Comparison of ENCODE assay signal across 9 cellular contexts in genomic region chr6:166466178-166467122, GRCh38.
DNase-seq lines count a peak whose midpoint lies in the region; ATAC-seq, FAIRE-seq and TF ChIP-seq lines count a peak whose summit lies in the region.
"Had no signal": no experiment of that assay in that cellular context is flagged by ENCODE, and none has a peak within 500 bp of the region (broad histone marks: within the 10 kb centered on the region; RNA-seq: fewer than 3 reads in every experiment).

No MANE protein-coding gene starts in this region.

- H3K4me3 Mint-ChIP-seq in CD4-positive, alpha-beta memory T cell = no peak overlapping the region
- no peak overlapping the region for H3K4me3 Mint-ChIP-seq in activated T-helper 2 cell treated with anti-CD3 and anti-CD28 coated beads, Interferon-gamma antibody, Interleukin-2, Interleukin-4, amounts not matched to agents 10 μg/mL and 5 μg/mL and 100 μg/mL, durations not matched to agents 14 hours and 24 hours and 36 hours (ENCODE audit: low read depth)

- no peak overlapping the region for H2AFZ ChIP-seq in PC-9

- H3K27me3 Mint-ChIP-seq in CD4-positive, alpha-beta memory T cell = no peaks in the 10 kb centered on the region
- H3K27me3 Mint-ChIP-seq in activated T-helper 2 cell treated with anti-CD3 and anti-CD28 coated beads, Interferon-gamma antibody, Interleukin-2, Interleukin-4, amounts not matched to agents 10 μg/mL and 5 μg/mL and 100 μg/mL, durations not matched to agents 14 hours and 24 hours and 36 hours (ENCODE audit: low read depth) = no peaks in the 10 kb centered on the region

- H3K9me3 Mint-ChIP-seq in CD4-positive, alpha-beta memory T cell = no peaks in the 10 kb centered on the region
- no peaks in the 10 kb centered on the region for H3K9me3 Mint-ChIP-seq in activated T-helper 2 cell treated with anti-CD3 and anti-CD28 coated beads, Interferon-gamma antibody, Interleukin-2, Interleukin-4, amounts not matched to agents 10 μg/mL and 5 μg/mL and 100 μg/mL, durations not matched to agents 14 hours and 24 hours and 36 hours

- no peaks in the 10 kb centered on the region for H3K36me3 ChIP-seq in CD4-positive, alpha-beta memory T cell (ENCODE audit: insufficient read depth, low read length)
- H3K36me3 ChIP-seq in PC-9 (ENCODE audit: low read depth) (no peaks in the 10 kb centered on the region), pancreas (no peaks in the 10 kb centered on the region)

- H4K20me1 ChIP-seq in PC-9 (ENCODE audit: insufficient read depth) = no peaks in the 10 kb centered on the region

- TF ChIP-seq CTCF in PC-9 (conservative IDR thresholded peaks at IDR 0.05) = no peak
- no peak for TF ChIP-seq CTCF in pancreas (IDR thresholded peaks at IDR 0.05)

- no peaks in the 10 kb centered on the region for H3K36me3 Mint-ChIP-seq in CD4-positive, alpha-beta memory T cell
- no peaks in the 10 kb centered on the region for H3K36me3 Mint-ChIP-seq in activated T-helper 2 cell treated with anti-CD3 and anti-CD28 coated beads, Interferon-gamma antibody, Interleukin-2, Interleukin-4, amounts not matched to agents 10 μg/mL and 5 μg/mL and 100 μg/mL, durations not matched to agents 14 hours and 24 hours and 36 hours (ENCODE audit: low read depth)

- ATAC-seq in pancreas = peak; percentile 66 to 87 (median 78)
- ATAC-seq: left lobe of liver had no signal

- FAIRE-seq in pancreas (lab: Jason Lieb, UNC) (no peak), frontal cortex (lab: Jason Lieb, UNC) (no peak)

- H3K4me1 ChIP-seq in CD4-positive, alpha-beta memory T cell (ENCODE audit: insufficient read depth, low read length) = no peaks in the 10 kb centered on the region
- H3K4me1 ChIP-seq in PC-9 (replicated peaks; ENCODE audit: insufficient read depth) (peaks cover 8% of the 10 kb centered on the region; the same call in 1 of the 2 replicates), pancreas (no peaks in the 10 kb centered on the region)

- no peaks in the 10 kb centered on the region for H3K9me2 ChIP-seq in PC-9 (ENCODE audit: insufficient read depth)

- peaks cover 11% of the 10 kb centered on the region; the same call in 1 of the 2 replicates for H3F3A ChIP-seq in PC-9 (ENCODE audit: insufficient read depth, low read depth)

- 0 out of 2 replicates have a peak overlapping the region, but pooled peaks have one; percentile 18 for H3K4me2 ChIP-seq in PC-9

- CTCF ChIA-PET in CD4-positive, alpha-beta memory T cell (lab: Charles Lee; ENCODE audit: partially characterized antibody) = interaction anchor here (1.5 kb wide), 1 partner anchor 66 kb away, joined by 3 read pairs; no protein-coding TSS in a partner anchor
- CTCF ChIA-PET in PC-9 (lab: Charles Lee) = no interaction called here

- H3K27ac ChIP-seq in CD4-positive, alpha-beta memory T cell (ENCODE audit: low read depth, low read length) = no peak overlapping the region
- peak overlapping the region; percentile 18; the same call in 1 of the 2 replicates for H3K27ac ChIP-seq in PC-9
- H3K27ac ChIP-seq in pancreas = peak overlapping the region; percentile 19 to 49 (median 29)

- H3K9me3 ChIP-seq in CD4-positive, alpha-beta memory T cell (ENCODE audit: control insufficient read depth in 1 of 2, low read length in 2 of 2) = no peaks in the 10 kb centered on the region
- H3K9me3 ChIP-seq in PC-9 (ENCODE audit: insufficient read depth, low read depth) (no peaks in the 10 kb centered on the region), pancreas (no peaks in the 10 kb centered on the region)

- H3K4me1 Mint-ChIP-seq in CD4-positive, alpha-beta memory T cell = no peaks in the 10 kb centered on the region
- no peaks in the 10 kb centered on the region for H3K4me1 Mint-ChIP-seq in activated T-helper 2 cell treated with anti-CD3 and anti-CD28 coated beads, Interferon-gamma antibody, Interleukin-2, Interleukin-4, amounts not matched to agents 10 μg/mL and 5 μg/mL and 100 μg/mL, durations not matched to agents 14 hours and 24 hours and 36 hours (ENCODE audit: low read depth)

- H3K27ac Mint-ChIP-seq in CD4-positive, alpha-beta memory T cell = peak overlapping the region in 4 of 7 donors; percentile 42 to 92 (median 76)
- H3K27ac Mint-ChIP-seq in activated T-helper 2 cell treated with anti-CD3 and anti-CD28 coated beads, Interferon-gamma antibody, Interleukin-2, Interleukin-4, amounts not matched to agents 10 μg/mL and 5 μg/mL and 100 μg/mL, durations not matched to agents 14 hours and 24 hours and 36 hours = no peak overlapping the region

- no TSS peak for BruUV-seq in PC-9 (replicated peaks; lab: Mats Ljungman, UMichigan)

- no peak overlapping the region for H3K4me3 ChIP-seq in CD4-positive, alpha-beta memory T cell (ENCODE audit: low read length in 2 of 2)
- H3K4me3 ChIP-seq in PC-9 (no peak overlapping the region), pancreas (no peak overlapping the region)

- POLR2A ChIA-PET in CD4-positive, alpha-beta memory T cell (lab: Charles Lee; ENCODE audit: partially characterized antibody) = no interaction called here
- POLR2A ChIA-PET in PC-9 (lab: Charles Lee; ENCODE audit: unreplicated experiment) = no interaction called here

- H3K27me3 ChIP-seq in CD4-positive, alpha-beta memory T cell (ENCODE audit: insufficient read depth, low read length) = no peaks in the 10 kb centered on the region
- H3K27me3 ChIP-seq in PC-9 (ENCODE audit: insufficient read depth, low read depth) (no peaks in the 10 kb centered on the region), pancreas (no peaks in the 10 kb centered on the region)

- intact Hi-C loops in CD4-positive, alpha-beta memory T cell (cut with micrococcal nuclease) = no loop called here
- intact Hi-C loops in PC-9 (cut with micrococcal nuclease; ENCODE audit: unreplicated experiment) = no loop called here
- intact Hi-C loops in pancreas (cut with DNase I) = no loop called here
- intact Hi-C loops in activated T-helper 2 cell treated with anti-CD3 and anti-CD28 coated beads, Interferon-gamma antibody, Interleukin-2, Interleukin-4, amounts not matched to agents 10 μg/mL and 5 μg/mL and 100 μg/mL, durations not matched to agents 14 hours and 24 hours and 36 hours (cut with micrococcal nuclease) = no loop called here

- 64 to 67% methylated on average over 9 of the region's 9 CpGs for WGBS in pancreas, 2 donors

- H3K79me2 ChIP-seq in PC-9 (ENCODE audit: low read depth) = no peaks in the 10 kb centered on the region

- DNase-seq in CD4-positive, alpha-beta memory T cell = no peak
- DNase-seq in PC-9 (peak; percentile 16 to 76), fibroblast of gingiva (ENCODE audit: low read depth) (peak; percentile 68), pancreas (peak in 2 of 6 donors; percentile 17 to 43), NCI-H1694 treated with DMSO at 0.1 percent for 48 hours (lab: John Stamatoyannopoulos, UW) (no peak), frontal cortex (ENCODE audit: low spot score in 2 of 2) (no peak)
- DNase-seq in activated T-helper 2 cell treated with anti-CD3 and anti-CD28 coated beads, Interferon-gamma antibody, Interleukin-2, Interleukin-4, amounts not matched to agents 10 μg/mL and 5 μg/mL and 100 μg/mL, durations not matched to agents 14 hours and 24 hours and 36 hours (ENCODE audit: low spot score) = no peak
- DNase-seq in activated CD4-positive, alpha-beta T cell treated with anti-CD3 and anti-CD28 coated beads, Interleukin-2, amount 50 U/mL, for 1 hour = no peak

Comparison
In these comparisons a context has a peak if more than half of its experiments do, and no peak if none do; other contexts are left out.
1. DNase-seq: peak in PC-9 (2 of 2) and fibroblast of gingiva (single experiment); none in CD4-positive, alpha-beta memory T cell (0 of 5), NCI-H1694 treated with DMSO at 0.1 percent for 48 hours (single experiment), activated T-helper 2 cell treated with anti-CD3 and anti-CD28 coated beads, Interferon-gamma antibody, Interleukin-2, Interleukin-4, amounts not matched to agents 10 μg/mL and 5 μg/mL and 100 μg/mL, durations not matched to agents 14 hours and 24 hours and 36 hours (single experiment), frontal cortex (0 of 2) and activated CD4-positive, alpha-beta T cell treated with anti-CD3 and anti-CD28 coated beads, Interleukin-2, amount 50 U/mL, for 1 hour (single experiment).